In genomic region chr11:82995754-82996398, GRCh38 we compare ENCODE assay signal across 8 cellular contexts.
DNase-seq lines count a peak whose midpoint lies in the region; ATAC-seq, FAIRE-seq and TF ChIP-seq lines count a peak whose summit lies in the region.

No MANE protein-coding gene starts in this region.

- TF ChIP-seq CTCF in CD14-positive monocyte (IDR thresholded peaks at IDR 0.05): no peak

- no peaks in the 10 kb centered on the region for H3K36me3 Mint-ChIP-seq in CD14-positive monocyte

- DNase-seq in AG08396 (ENCODE audit: low spot score) (peak; percentile 16), NCI-H69 (lab: John Stamatoyannopoulos, UW) (peak; percentile 65), fibroblast of the conjunctiva (ENCODE audit: low read depth) (peak; percentile 21), HTR-8/SVneo (ENCODE audit: insufficient read length, low spot score) (no peak), CD14-positive monocyte (ENCODE audit: low spot score) (no peak), DMS53 (lab: John Stamatoyannopoulos, UW) (no peak)
- DNase-seq in activated effector memory CD4-positive, alpha-beta T cell treated with anti-CD3 and anti-CD28 coated beads, Interleukin-2, amount 50 U/mL, for 16 hours: no peak

- H3K27me3 Mint-ChIP-seq in CD14-positive monocyte (ENCODE audit: low read depth in 3 of 3): peaks cover 2 to 7% (median 3%) of the 10 kb centered on the region in 3 donors

- peak; percentile 49 for ATAC-seq in GM19035 (IDR thresholded peaks at IDR 0.05; ENCODE audit: unreplicated experiment)

- no peaks in the 10 kb centered on the region for H3K4me1 Mint-ChIP-seq in CD14-positive monocyte

- peaks cover 0 to 3% (median 1%) of the 10 kb centered on the region in 7 donors for H3K9me3 Mint-ChIP-seq in CD14-positive monocyte

- FAIRE-seq in HTR-8/SVneo (lab: Jason Lieb, UNC): no peak

- intact Hi-C loops in CD14-positive monocyte (cut with micrococcal nuclease): no loop called here

- no peak overlapping the region for H3K27ac Mint-ChIP-seq in CD14-positive monocyte

- H3K4me3 Mint-ChIP-seq in CD14-positive monocyte: no peak overlapping the region

Comparison
In these comparisons a context has a peak if more than half of its experiments do, and no peak if none do; other contexts are left out.
1. DNase-seq: peak in AG08396 (single experiment), NCI-H69 (single experiment) and fibroblast of the conjunctiva (single experiment); none in activated effector memory CD4-positive, alpha-beta T cell treated with anti-CD3 and anti-CD28 coated beads, Interleukin-2, amount 50 U/mL, for 16 hours (single experiment), HTR-8/SVneo (single experiment), CD14-positive monocyte (single experiment) and DMS53 (single experiment).